Comparison of ENCODE assay signal across 2 cellular contexts in the genomic region with DNA sequence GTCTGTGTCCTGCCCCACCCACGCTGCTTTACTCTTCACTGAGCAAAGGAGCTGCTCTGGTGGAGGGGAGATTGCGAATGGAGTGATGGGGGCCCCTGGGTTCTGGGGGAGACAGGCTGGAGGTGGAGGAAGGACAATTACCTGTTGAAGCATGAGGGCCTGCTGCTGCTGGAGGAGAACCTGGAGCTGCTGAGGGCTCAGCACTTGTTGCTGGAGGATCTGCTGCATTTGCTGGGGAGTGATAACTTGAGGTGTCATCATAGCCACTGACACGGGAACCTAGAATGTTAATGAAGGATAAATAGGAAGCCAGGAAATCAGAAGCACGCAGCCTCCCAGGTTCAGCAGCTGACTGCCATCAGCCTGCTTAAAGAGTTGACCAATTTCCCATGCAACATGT.
TF ChIP-seq lines count a peak whose summit lies in the region.

No MANE protein-coding gene starts in this region.

TF ChIP-seq in SK-N-SH, 30 proteins besides CTCF, POLR2A, EP300 and RAD21 (continued from another document):
- TF ChIP-seq EZH2phosphoT487 (IDR thresholded peaks at IDR 0.05; ENCODE audit: borderline replicate concordance, low read depth): no peak
- no peak for TF ChIP-seq RCOR1 (IDR thresholded peaks at IDR 0.05; ENCODE audit: low read length)
- TF ChIP-seq, protein P1, sequence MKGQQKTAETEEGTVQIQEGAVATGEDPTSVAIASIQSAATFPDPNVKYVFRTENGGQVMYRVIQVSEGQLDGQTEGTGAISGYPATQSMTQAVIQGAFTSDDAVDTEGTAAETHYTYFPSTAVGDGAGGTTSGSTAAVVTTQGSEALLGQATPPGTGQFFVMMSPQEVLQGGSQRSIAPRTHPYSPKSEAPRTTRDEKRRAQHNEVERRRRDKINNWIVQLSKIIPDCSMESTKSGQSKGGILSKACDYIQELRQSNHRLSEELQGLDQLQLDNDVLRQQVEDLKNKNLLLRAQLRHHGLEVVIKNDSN (IDR thresholded peaks at IDR 0.05; ENCODE audit: borderline replicate concordance, low read depth): no peak
- no peak for TF ChIP-seq MXI1 (IDR thresholded peaks at IDR 0.05; ENCODE audit: low read depth, low read length)
- no peak for TF ChIP-seq MEF2A (IDR thresholded peaks at IDR 0.05; ENCODE audit: borderline replicate concordance, low read depth)
- TF ChIP-seq, protein P2, sequence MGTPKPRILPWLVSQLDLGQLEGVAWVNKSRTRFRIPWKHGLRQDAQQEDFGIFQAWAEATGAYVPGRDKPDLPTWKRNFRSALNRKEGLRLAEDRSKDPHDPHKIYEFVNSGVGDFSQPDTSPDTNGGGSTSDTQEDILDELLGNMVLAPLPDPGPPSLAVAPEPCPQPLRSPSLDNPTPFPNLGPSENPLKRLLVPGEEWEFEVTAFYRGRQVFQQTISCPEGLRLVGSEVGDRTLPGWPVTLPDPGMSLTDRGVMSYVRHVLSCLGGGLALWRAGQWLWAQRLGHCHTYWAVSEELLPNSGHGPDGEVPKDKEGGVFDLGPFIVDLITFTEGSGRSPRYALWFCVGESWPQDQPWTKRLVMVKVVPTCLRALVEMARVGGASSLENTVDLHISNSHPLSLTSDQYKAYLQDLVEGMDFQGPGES (IDR thresholded peaks at IDR 0.05; ENCODE audit: low read depth, low read length): no peak
- no peak for TF ChIP-seq FOXJ3 (CRISPR knock-in tag; IDR thresholded peaks at IDR 0.05)
- TF ChIP-seq NFIC (IDR thresholded peaks at IDR 0.05; ENCODE audit: borderline replicate concordance): no peak
- no peak for TF ChIP-seq FOSL2 (IDR thresholded peaks at IDR 0.05; ENCODE audit: borderline replicate concordance, low read depth)
- TF ChIP-seq SIN3A (IDR thresholded peaks at IDR 0.05; ENCODE audit: borderline replicate concordance, low read depth, low read length): no peak
- no peak for TF ChIP-seq POLR2AphosphoS5 (IDR thresholded peaks at IDR 0.05; ENCODE audit: low read depth, low read length)
- TF ChIP-seq, protein P3, sequence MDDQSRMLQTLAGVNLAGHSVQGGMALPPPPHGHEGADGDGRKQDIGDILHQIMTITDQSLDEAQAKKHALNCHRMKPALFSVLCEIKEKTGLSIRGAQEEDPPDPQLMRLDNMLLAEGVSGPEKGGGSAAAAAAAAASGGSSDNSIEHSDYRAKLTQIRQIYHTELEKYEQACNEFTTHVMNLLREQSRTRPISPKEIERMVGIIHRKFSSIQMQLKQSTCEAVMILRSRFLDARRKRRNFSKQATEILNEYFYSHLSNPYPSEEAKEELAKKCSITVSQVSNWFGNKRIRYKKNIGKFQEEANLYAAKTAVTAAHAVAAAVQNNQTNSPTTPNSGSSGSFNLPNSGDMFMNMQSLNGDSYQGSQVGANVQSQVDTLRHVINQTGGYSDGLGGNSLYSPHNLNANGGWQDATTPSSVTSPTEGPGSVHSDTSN (IDR thresholded peaks at IDR 0.05): no peak
TF ChIP-seq in SK-N-SH: peak in this region for 0.

TF ChIP-seq in SK-N-SH treated with all-trans-retinoic acid at 6 μM for 48 hours, 23 proteins besides CTCF, POLR2A, EP300 and RAD21 (continued from another document):
- TF ChIP-seq ARNTL (CRISPR knock-in tag; IDR thresholded peaks at IDR 0.05; ENCODE audit: borderline replicate concordance, low read depth): no peak
- no peak for TF ChIP-seq CSDC2 (CRISPR knock-in tag; IDR thresholded peaks at IDR 0.05)
- TF ChIP-seq ZFP3 (CRISPR knock-in tag; IDR thresholded peaks at IDR 0.05): no peak
- no peak for TF ChIP-seq TOX (CRISPR knock-in tag; IDR thresholded peaks at IDR 0.05; ENCODE audit: borderline replicate concordance)
- TF ChIP-seq ZNF8 (CRISPR knock-in tag; IDR thresholded peaks at IDR 0.05): no peak
- no peak for TF ChIP-seq GLIS3 (CRISPR knock-in tag; IDR thresholded peaks at IDR 0.05)
- TF ChIP-seq TCF4 (CRISPR knock-in tag; IDR thresholded peaks at IDR 0.05; ENCODE audit: borderline replicate concordance): no peak
- no peak for TF ChIP-seq ZC3H10 (CRISPR knock-in tag; IDR thresholded peaks at IDR 0.05)
- no peak for TF ChIP-seq BACH2 (CRISPR knock-in tag; IDR thresholded peaks at IDR 0.05; ENCODE audit: borderline replicate concordance)
- no peak for TF ChIP-seq OSR1 (CRISPR knock-in tag; IDR thresholded peaks at IDR 0.05)
- no peak for TF ChIP-seq ISL1 (CRISPR knock-in tag; IDR thresholded peaks at IDR 0.05)
